Comparison of ENCODE assay signal across 17 cellular contexts in the genomic region with DNA sequence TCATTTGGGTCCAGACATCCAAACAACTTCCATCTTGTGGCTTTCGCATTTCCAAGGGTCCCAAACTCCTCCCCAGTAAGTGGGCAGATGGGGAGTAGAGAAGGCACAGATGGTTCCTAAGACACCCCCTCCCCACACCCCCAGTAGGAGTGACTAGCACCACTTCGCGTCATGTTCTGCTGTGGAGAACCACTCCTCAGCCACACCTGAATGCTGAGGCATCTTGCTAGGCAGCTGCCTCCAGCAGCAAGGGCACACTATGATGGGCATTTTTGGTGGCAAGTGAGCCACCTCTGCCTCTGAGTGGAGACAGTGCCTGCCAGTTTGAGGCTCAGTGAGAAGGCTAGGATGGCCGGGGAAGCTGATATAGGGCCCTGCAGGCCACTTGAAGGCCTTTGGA. TPM values are rescaled to one million over a fixed set of nuclear protein-coding genes. Genes with fewer than 3 reads are reported as not detected.
"Had no signal": no experiment of that assay in that cellular context is flagged by ENCODE, and none has a peak within 500 bp of the region (broad histone marks: within the 10 kb centered on the region; RNA-seq: fewer than 3 reads in every experiment).

No MANE protein-coding gene starts in this region.

- H3K36me3 ChIP-seq: gastroesophageal sphincter, heart left ventricle, ovary had no signal

- H3K4me1 ChIP-seq: gastroesophageal sphincter, heart left ventricle, psoas muscle had no signal

- H3K9me3 ChIP-seq: gastroesophageal sphincter, heart left ventricle, ovary, psoas muscle had no signal

- H3K27ac ChIP-seq: gastroesophageal sphincter, heart left ventricle, ovary, psoas muscle had no signal

- DNase-seq: activated B cell treated with CpG ODN at 0.5 μM for 24 hours; activated CD4-positive, alpha-beta memory T cell treated with anti-CD3 and anti-CD28 coated beads, Interleukin-2, amount 10 ng/mL, durations not matched to agents 7 days and 5 days; activated CD4-positive, alpha-beta T cell treated with anti-CD3 and anti-CD28 coated beads for 48 hours; activated CD8-positive, alpha-beta memory T cell treated with anti-CD3 and anti-CD28 coated beads, Interleukin-2, amount 10 ng/mL, durations not matched to agents 7 days and 5 days; activated naive CD4-positive, alpha-beta T cell treated with Interleukin-2 at 50 U/mL for 16 hours; activated naive CD8-positive, alpha-beta T cell treated with anti-CD3 and anti-CD28 coated beads, Interleukin-2, amount 10 ng/mL, durations not matched to agents 7 days and 5 days; dermis blood vessel endothelial cell; effector memory CD8-positive, alpha-beta T cell; heart left ventricle; immature natural killer cell; mesendoderm; naive thymus-derived CD8-positive, alpha-beta T cell; ovary; psoas muscle; right cardiac atrium; T-cell had no signal

- H3K27me3 ChIP-seq: gastroesophageal sphincter, heart left ventricle, ovary had no signal

- H3K4me3 ChIP-seq: gastroesophageal sphincter, heart left ventricle, ovary, psoas muscle had no signal

RNA-seq across cellular contexts. Expression of a gene that starts 54.1 kb away (rescaled TPM):
- polyA plus RNA-seq: immature natural killer cell; naive thymus-derived CD8-positive, alpha-beta T cell had no signal
